In genomic region chr13:97284558-97284957, GRCh38 we compare ENCODE assay signal across 2 cellular contexts.
TF ChIP-seq lines count a peak whose summit lies in the region.

No MANE protein-coding gene starts in this region.

TF ChIP-seq in liver, 16 proteins besides CTCF, POLR2A, EP300 and RAD21 (continued from another document):
- peak in 1 of 2 donors; percentile 43 for TF ChIP-seq JUND (IDR thresholded peaks at IDR 0.05)
- TF ChIP-seq GABPA (IDR thresholded peaks at IDR 0.05 in 1 of 2, conservative IDR thresholded peaks at IDR 0.05 in 1 of 2) = no peak
- peak; percentile 42 to 44 for TF ChIP-seq HNF4A (conservative IDR thresholded peaks at IDR 0.05)
- TF ChIP-seq FOXA1 (IDR thresholded peaks at IDR 0.05) = no peak
- TF ChIP-seq TAF1 (conservative IDR thresholded peaks at IDR 0.05) = no peak
- peak; percentile 14 for TF ChIP-seq MAX (IDR thresholded peaks at IDR 0.05)
- TF ChIP-seq ATF3 (IDR thresholded peaks at IDR 0.05) = peak; percentile 11
- no peak for TF ChIP-seq EGR1 (IDR thresholded peaks at IDR 0.05; ENCODE audit: low read depth in 2 of 2)
- no peak for TF ChIP-seq HNF4G (IDR thresholded peaks at IDR 0.05)
- no peak for TF ChIP-seq REST (IDR thresholded peaks at IDR 0.05)
- peak in 1 of 2 donors; percentile 19 for TF ChIP-seq RXRA (IDR thresholded peaks at IDR 0.05)
- TF ChIP-seq SP1 (IDR thresholded peaks at IDR 0.05) = no peak
- TF ChIP-seq FOXA2 (IDR thresholded peaks at IDR 0.05) = no peak

TF ChIP-seq in HepG2, 621 proteins besides CTCF, POLR2A, EP300 and RAD21 (continued from another document):
- TF ChIP-seq PAXIP1 (CRISPR knock-in tag; conservative IDR thresholded peaks at IDR 0.05) = no peak
- TF ChIP-seq GLI4 (CRISPR knock-in tag; IDR thresholded peaks at IDR 0.05; ENCODE audit: borderline replicate concordance) = no peak
- no peak for TF ChIP-seq E2F2 (CRISPR knock-in tag; IDR thresholded peaks at IDR 0.05; ENCODE audit: borderline replicate concordance)
- no peak for TF ChIP-seq AFF4 (CRISPR knock-in tag; IDR thresholded peaks at IDR 0.05)
TF ChIP-seq in HepG2: peak in this region for 0.
